In genomic region chr11:27241316-27242122, GRCh38 we compare ENCODE assay signal across 16 cellular contexts.
DNase-seq lines count a peak whose midpoint lies in the region; ATAC-seq and TF ChIP-seq lines count a peak whose summit lies in the region.
"Had no signal": no experiment of that assay in that cellular context is flagged by ENCODE, and none has a peak within 500 bp of the region (broad histone marks: within the 10 kb centered on the region; RNA-seq: fewer than 3 reads in every experiment).

No MANE protein-coding gene starts in this region.

- TF ChIP-seq CTCF in foreskin fibroblast (IDR thresholded peaks at IDR 0.05; ENCODE audit: low read depth, low read length) (no peak), endothelial cell (IDR thresholded peaks at IDR 0.05; ENCODE audit: unreplicated experiment) (no peak)

- peak; percentile 79 for DNase-seq in AG08395 (ENCODE audit: low spot score)
- peak; percentile 75 for DNase-seq in HS-5 (ENCODE audit: low read depth)
- peak; percentile 78 for DNase-seq in amniotic epithelial cell (ENCODE audit: low read depth)
- DNase-seq in foreskin fibroblast: peak; percentile 78 to 90
- DNase-seq in epidermal melanocyte (ENCODE audit: insufficient read length, low spot score): no peak
- DNase-seq in endothelial cell (ENCODE audit: low spot score): no peak
- no peak for DNase-seq in activated CD4-positive, alpha-beta T cell treated with anti-CD3 and anti-CD28 coated beads, Interleukin-2, amount 10 ng/mL, durations not matched to agents 24 days and 14 days
- DNase-seq: activated CD4-positive, alpha-beta T cell treated with anti-CD3 and anti-CD28 coated beads for 1 hour; activated T-cell treated with anti-CD3 and anti-CD28 coated beads, Interleukin-2, amount 50 U/mL, for 24 hours; CD4-positive, CD25-positive, alpha-beta regulatory T cell; NCI-H1105 treated with DMSO at 0.1 percent for 48 hours; NCI-H526 treated with DMSO at 0.1 percent for 48 hours had no signal

- no peaks in the 10 kb centered on the region for H3K36me3 Mint-ChIP-seq in endothelial cell (ENCODE audit: low read depth, unreplicated experiment)
- H3K36me3 Mint-ChIP-seq in activated CD4-positive, alpha-beta T cell treated with anti-CD3 and anti-CD28 coated beads, Interleukin-2, amount 10 ng/mL, durations not matched to agents 24 days and 14 days (ENCODE audit: low read depth): no peaks in the 10 kb centered on the region
- H3K36me3 Mint-ChIP-seq: CD4-positive, CD25-positive, alpha-beta regulatory T cell had no signal

- no peaks in the 10 kb centered on the region for H3K9me3 Mint-ChIP-seq in endothelial cell (ENCODE audit: unreplicated experiment)
- no peaks in the 10 kb centered on the region for H3K9me3 Mint-ChIP-seq in activated CD4-positive, alpha-beta T cell treated with anti-CD3 and anti-CD28 coated beads, Interleukin-2, amount 10 ng/mL, durations not matched to agents 24 days and 14 days
- H3K9me3 Mint-ChIP-seq: activated T-cell treated with anti-CD3 and anti-CD28 coated beads, Interleukin-2, amount 50 U/mL, for 24 hours; stimulated activated naive CD8-positive, alpha-beta T cell treated with anti-CD3 and anti-CD28 coated beads, Interleukin-15, Interleukin-2, amounts not matched to agents 100 ng/mL and 50 ng/mL, for 24 hours had no signal

- no peak overlapping the region for H3K4me3 Mint-ChIP-seq in endothelial cell (ENCODE audit: unreplicated experiment)
- H3K4me3 Mint-ChIP-seq in activated CD4-positive, alpha-beta T cell treated with anti-CD3 and anti-CD28 coated beads, Interleukin-2, amount 10 ng/mL, durations not matched to agents 24 days and 14 days: no peak overlapping the region
- H3K4me3 Mint-ChIP-seq: activated T-cell treated with anti-CD3 and anti-CD28 coated beads, Interleukin-2, amount 50 U/mL, for 24 hours; stimulated activated naive CD8-positive, alpha-beta T cell treated with anti-CD3 and anti-CD28 coated beads, Interleukin-15, Interleukin-2, amounts not matched to agents 100 ng/mL and 50 ng/mL, for 24 hours had no signal

- no peak overlapping the region for H3K27ac Mint-ChIP-seq in endothelial cell (ENCODE audit: unreplicated experiment)
- no peak overlapping the region for H3K27ac Mint-ChIP-seq in activated CD4-positive, alpha-beta T cell treated with anti-CD3 and anti-CD28 coated beads, Interleukin-2, amount 10 ng/mL, durations not matched to agents 24 days and 14 days
- H3K27ac Mint-ChIP-seq: activated T-cell treated with anti-CD3 and anti-CD28 coated beads, Interleukin-2, amount 50 U/mL, for 24 hours; CD4-positive, CD25-positive, alpha-beta regulatory T cell; stimulated activated naive CD8-positive, alpha-beta T cell treated with anti-CD3 and anti-CD28 coated beads, Interleukin-15, Interleukin-2, amounts not matched to agents 100 ng/mL and 50 ng/mL, for 24 hours had no signal

- no peaks in the 10 kb centered on the region for H3K4me1 Mint-ChIP-seq in endothelial cell (ENCODE audit: unreplicated experiment)
- H3K4me1 Mint-ChIP-seq in activated CD4-positive, alpha-beta T cell treated with anti-CD3 and anti-CD28 coated beads, Interleukin-2, amount 10 ng/mL, durations not matched to agents 24 days and 14 days: no peaks in the 10 kb centered on the region
- H3K4me1 Mint-ChIP-seq: CD4-positive, CD25-positive, alpha-beta regulatory T cell had no signal

- ATAC-seq in HG03354 (IDR thresholded peaks at IDR 0.05; ENCODE audit: poor library complexity, severe bottlenecking, unreplicated experiment): no peak

- peaks cover 1% of the 10 kb centered on the region for H3K27me3 Mint-ChIP-seq in endothelial cell (ENCODE audit: unreplicated experiment)
- H3K27me3 Mint-ChIP-seq in activated CD4-positive, alpha-beta T cell treated with anti-CD3 and anti-CD28 coated beads, Interleukin-2, amount 10 ng/mL, durations not matched to agents 24 days and 14 days: peaks cover 2% of the 10 kb centered on the region
- H3K27me3 Mint-ChIP-seq: CD4-positive, CD25-positive, alpha-beta regulatory T cell had no signal

- H3K4me3 ChIP-seq in foreskin fibroblast (ENCODE audit: low read depth in 1 of 2, low read length in 2 of 2): no peak overlapping the region
- H3K4me3 ChIP-seq: ascending aorta, SJCRH30 had no signal

- intact Hi-C loops in activated CD4-positive, alpha-beta T cell treated with anti-CD3 and anti-CD28 coated beads, Interleukin-2, amount 10 ng/mL, durations not matched to agents 24 days and 14 days (cut with micrococcal nuclease): no loop called here

Comparison
In these comparisons a context has a peak if more than half of its experiments do, and no peak if none do; other contexts are left out.
1. DNase-seq: peak in AG08395 (single experiment), HS-5 (single experiment), amniotic epithelial cell (single experiment) and foreskin fibroblast (2 of 2); none in epidermal melanocyte (single experiment), endothelial cell (single experiment) and activated CD4-positive, alpha-beta T cell treated with anti-CD3 and anti-CD28 coated beads, Interleukin-2, amount 10 ng/mL, durations not matched to agents 24 days and 14 days (single experiment).